1 cellular context compared by ENCODE assay signal in the genomic region with DNA sequence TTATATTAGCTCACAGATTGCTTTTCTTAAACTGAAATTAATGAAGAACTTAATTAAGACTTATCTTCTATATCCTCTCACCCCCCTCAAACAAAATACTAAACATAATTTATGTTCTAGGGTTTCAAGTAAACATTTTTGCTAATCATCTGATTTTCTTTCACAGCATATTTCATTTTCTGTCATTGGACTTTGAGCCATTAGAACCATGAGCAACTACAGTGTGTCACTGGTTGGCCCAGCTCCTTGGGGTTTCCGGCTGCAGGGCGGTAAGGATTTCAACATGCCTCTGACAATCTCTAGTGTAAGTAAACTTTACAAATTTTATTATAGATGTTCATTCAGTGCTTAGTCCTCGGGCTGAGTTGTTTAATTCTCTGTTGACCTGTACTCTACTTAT.
A peak's percentile ranks its signal among the peaks of the same experiment; 100 is the strongest.
TF ChIP-seq lines count a peak whose summit lies in the region.

No MANE protein-coding gene starts in this region.

TF ChIP-seq in HepG2, 621 proteins besides CTCF, POLR2A, EP300 and RAD21 (continues in another document):
- TF ChIP-seq, protein P1, sequence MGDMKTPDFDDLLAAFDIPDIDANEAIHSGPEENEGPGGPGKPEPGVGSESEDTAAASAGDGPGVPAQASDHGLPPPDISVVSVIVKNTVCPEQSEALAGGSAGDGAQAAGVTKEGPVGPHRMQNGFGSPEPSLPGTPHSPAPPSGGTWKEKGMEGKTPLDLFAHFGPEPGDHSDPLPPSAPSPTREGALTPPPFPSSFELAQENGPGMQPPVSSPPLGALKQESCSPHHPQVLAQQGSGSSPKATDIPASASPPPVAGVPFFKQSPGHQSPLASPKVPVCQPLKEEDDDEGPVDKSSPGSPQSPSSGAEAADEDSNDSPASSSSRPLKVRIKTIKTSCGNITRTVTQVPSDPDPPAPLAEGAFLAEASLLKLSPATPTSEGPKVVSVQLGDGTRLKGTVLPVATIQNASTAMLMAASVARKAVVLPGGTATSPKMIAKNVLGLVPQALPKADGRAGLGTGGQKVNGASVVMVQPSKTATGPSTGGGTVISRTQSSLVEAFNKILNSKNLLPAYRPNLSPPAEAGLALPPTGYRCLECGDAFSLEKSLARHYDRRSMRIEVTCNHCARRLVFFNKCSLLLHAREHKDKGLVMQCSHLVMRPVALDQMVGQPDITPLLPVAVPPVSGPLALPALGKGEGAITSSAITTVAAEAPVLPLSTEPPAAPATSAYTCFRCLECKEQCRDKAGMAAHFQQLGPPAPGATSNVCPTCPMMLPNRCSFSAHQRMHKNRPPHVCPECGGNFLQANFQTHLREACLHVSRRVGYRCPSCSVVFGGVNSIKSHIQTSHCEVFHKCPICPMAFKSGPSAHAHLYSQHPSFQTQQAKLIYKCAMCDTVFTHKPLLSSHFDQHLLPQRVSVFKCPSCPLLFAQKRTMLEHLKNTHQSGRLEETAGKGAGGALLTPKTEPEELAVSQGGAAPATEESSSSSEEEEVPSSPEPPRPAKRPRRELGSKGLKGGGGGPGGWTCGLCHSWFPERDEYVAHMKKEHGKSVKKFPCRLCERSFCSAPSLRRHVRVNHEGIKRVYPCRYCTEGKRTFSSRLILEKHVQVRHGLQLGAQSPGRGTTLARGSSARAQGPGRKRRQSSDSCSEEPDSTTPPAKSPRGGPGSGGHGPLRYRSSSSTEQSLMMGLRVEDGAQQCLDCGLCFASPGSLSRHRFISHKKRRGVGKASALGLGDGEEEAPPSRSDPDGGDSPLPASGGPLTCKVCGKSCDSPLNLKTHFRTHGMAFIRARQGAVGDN (CRISPR knock-in tag; IDR thresholded peaks at IDR 0.05): no peak
- TF ChIP-seq FOSL2 (CRISPR knock-in tag; IDR thresholded peaks at IDR 0.05) (peak; percentile 64), AKAP8 (CRISPR knock-in tag; IDR thresholded peaks at IDR 0.05) (no peak), MAF1 (CRISPR knock-in tag; IDR thresholded peaks at IDR 0.05; ENCODE audit: borderline replicate concordance) (no peak), SALL1 (CRISPR knock-in tag; IDR thresholded peaks at IDR 0.05) (peak; percentile 63), BHLHE40 (IDR thresholded peaks at IDR 0.05; ENCODE audit: low read length) (no peak), FOXJ3 (CRISPR knock-in tag; IDR thresholded peaks at IDR 0.05; ENCODE audit: borderline replicate concordance) (0 out of 2 replicates have a peak, but pooled peaks have one; percentile 27), GATAD2A (CRISPR knock-in tag; IDR thresholded peaks at IDR 0.05) (peak; percentile 83), NCOR1 (IDR thresholded peaks at IDR 0.05; ENCODE audit: borderline replicate concordance, low read length) (peak; percentile 75), ZNF317 (CRISPR knock-in tag; IDR thresholded peaks at IDR 0.05) (0 out of 2 replicates have a peak, but pooled peaks have one; percentile 26), HDAC2 (CRISPR knock-in tag; IDR thresholded peaks at IDR 0.05) (peak; percentile 52), CEBPG (CRISPR knock-in tag; IDR thresholded peaks at IDR 0.05) (peak; percentile 53), FOXA1 (IDR thresholded peaks at IDR 0.05) (no peak), FOXA1 (CRISPR knock-in tag; IDR thresholded peaks at IDR 0.05) (no peak), KDM5B (CRISPR knock-in tag; IDR thresholded peaks at IDR 0.05; ENCODE audit: borderline replicate concordance) (no peak), KDM5A (IDR thresholded peaks at IDR 0.05; ENCODE audit: borderline replicate concordance, low read length) (no peak), ZNF205 (CRISPR knock-in tag; IDR thresholded peaks at IDR 0.05) (no peak), ONECUT2 (CRISPR knock-in tag; IDR thresholded peaks at IDR 0.05) (no peak), TCF7L2 (IDR thresholded peaks at IDR 0.05; ENCODE audit: low read depth, low read length) (no peak), MIXL1 (CRISPR knock-in tag; IDR thresholded peaks at IDR 0.05) (0 out of 2 replicates have a peak, but pooled peaks have one; percentile 45), KLF13 (CRISPR knock-in tag; IDR thresholded peaks at IDR 0.05) (no peak), SP2 (CRISPR knock-in tag; IDR thresholded peaks at IDR 0.05) (no peak), ZFP36L1 (CRISPR knock-in tag; IDR thresholded peaks at IDR 0.05) (no peak), ZNF644 (CRISPR knock-in tag; IDR thresholded peaks at IDR 0.05; ENCODE audit: low read depth) (peak; percentile 85; the same call in 1 of the 2 replicates), MAFK (conservative IDR thresholded peaks at IDR 0.05 in 1 of 2, IDR thresholded peaks at IDR 0.05 in 1 of 2; ENCODE audit: low read length in 2 of 2) (no peak), TEAD2 (CRISPR knock-in tag; IDR thresholded peaks at IDR 0.05) (no peak), ZNF788 (CRISPR knock-in tag; IDR thresholded peaks at IDR 0.05; ENCODE audit: borderline replicate concordance) (no peak), ZFX (CRISPR knock-in tag; IDR thresholded peaks at IDR 0.05; ENCODE audit: low read depth) (no peak), KAT8 (CRISPR knock-in tag; IDR thresholded peaks at IDR 0.05) (peak; percentile 40; the same call in 1 of the 2 replicates), ZNF878 (CRISPR knock-in tag; IDR thresholded peaks at IDR 0.05) (no peak), RARA (CRISPR knock-in tag; IDR thresholded peaks at IDR 0.05) (0 out of 2 replicates have a peak, but pooled peaks have one; percentile 12), HOXA3 (CRISPR knock-in tag; IDR thresholded peaks at IDR 0.05) (peak; percentile 31; the same call in 1 of the 2 replicates), SRY (CRISPR knock-in tag; IDR thresholded peaks at IDR 0.05) (no peak), ZKSCAN8 (CRISPR knock-in tag; IDR thresholded peaks at IDR 0.05; ENCODE audit: borderline replicate concordance) (peak; percentile 36; the same call in 1 of the 2 replicates), TGIF2 (CRISPR knock-in tag; IDR thresholded peaks at IDR 0.05) (no peak), NFKBIZ (CRISPR knock-in tag; IDR thresholded peaks at IDR 0.05) (no peak), ZSCAN21 (CRISPR knock-in tag; IDR thresholded peaks at IDR 0.05; ENCODE audit: borderline replicate concordance) (no peak), GZF1 (CRISPR knock-in tag; IDR thresholded peaks at IDR 0.05) (no peak)
- TF ChIP-seq, protein P2, sequence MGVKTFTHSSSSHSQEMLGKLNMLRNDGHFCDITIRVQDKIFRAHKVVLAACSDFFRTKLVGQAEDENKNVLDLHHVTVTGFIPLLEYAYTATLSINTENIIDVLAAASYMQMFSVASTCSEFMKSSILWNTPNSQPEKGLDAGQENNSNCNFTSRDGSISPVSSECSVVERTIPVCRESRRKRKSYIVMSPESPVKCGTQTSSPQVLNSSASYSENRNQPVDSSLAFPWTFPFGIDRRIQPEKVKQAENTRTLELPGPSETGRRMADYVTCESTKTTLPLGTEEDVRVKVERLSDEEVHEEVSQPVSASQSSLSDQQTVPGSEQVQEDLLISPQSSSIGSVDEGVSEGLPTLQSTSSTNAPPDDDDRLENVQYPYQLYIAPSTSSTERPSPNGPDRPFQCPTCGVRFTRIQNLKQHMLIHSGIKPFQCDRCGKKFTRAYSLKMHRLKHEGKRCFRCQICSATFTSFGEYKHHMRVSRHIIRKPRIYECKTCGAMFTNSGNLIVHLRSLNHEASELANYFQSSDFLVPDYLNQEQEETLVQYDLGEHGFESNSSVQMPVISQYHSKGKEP (CRISPR knock-in tag; IDR thresholded peaks at IDR 0.05): no peak
- TF ChIP-seq, protein P3, sequence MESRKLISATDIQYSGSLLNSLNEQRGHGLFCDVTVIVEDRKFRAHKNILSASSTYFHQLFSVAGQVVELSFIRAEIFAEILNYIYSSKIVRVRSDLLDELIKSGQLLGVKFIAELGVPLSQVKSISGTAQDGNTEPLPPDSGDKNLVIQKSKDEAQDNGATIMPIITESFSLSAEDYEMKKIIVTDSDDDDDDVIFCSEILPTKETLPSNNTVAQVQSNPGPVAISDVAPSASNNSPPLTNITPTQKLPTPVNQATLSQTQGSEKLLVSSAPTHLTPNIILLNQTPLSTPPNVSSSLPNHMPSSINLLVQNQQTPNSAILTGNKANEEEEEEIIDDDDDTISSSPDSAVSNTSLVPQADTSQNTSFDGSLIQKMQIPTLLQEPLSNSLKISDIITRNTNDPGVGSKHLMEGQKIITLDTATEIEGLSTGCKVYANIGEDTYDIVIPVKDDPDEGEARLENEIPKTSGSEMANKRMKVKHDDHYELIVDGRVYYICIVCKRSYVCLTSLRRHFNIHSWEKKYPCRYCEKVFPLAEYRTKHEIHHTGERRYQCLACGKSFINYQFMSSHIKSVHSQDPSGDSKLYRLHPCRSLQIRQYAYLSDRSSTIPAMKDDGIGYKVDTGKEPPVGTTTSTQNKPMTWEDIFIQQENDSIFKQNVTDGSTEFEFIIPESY (CRISPR knock-in tag; IDR thresholded peaks at IDR 0.05): peak; percentile 53; the same call in 1 of the 2 replicates
- TF ChIP-seq, protein P4, sequence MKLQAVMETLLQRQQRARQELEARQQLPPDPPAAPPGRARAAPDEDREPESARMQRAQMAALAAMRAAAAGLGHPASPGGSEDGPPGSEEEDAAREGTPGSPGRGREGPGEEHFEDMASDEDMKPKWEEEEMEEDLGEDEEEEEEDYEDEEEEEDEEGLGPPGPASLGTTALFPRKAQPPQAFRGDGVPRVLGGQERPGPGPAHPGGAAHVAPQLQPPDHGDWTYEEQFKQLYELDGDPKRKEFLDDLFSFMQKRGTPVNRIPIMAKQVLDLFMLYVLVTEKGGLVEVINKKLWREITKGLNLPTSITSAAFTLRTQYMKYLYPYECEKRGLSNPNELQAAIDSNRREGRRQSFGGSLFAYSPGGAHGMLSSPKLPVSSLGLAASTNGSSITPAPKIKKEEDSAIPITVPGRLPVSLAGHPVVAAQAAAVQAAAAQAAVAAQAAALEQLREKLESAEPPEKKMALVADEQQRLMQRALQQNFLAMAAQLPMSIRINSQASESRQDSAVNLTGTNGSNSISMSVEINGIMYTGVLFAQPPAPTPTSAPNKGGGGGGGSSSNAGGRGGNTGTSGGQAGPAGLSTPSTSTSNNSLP (IDR thresholded peaks at IDR 0.05; ENCODE audit: low read depth, low read length): peak; percentile 65; the same call in 1 of the 2 replicates
- TF ChIP-seq, protein P5, sequence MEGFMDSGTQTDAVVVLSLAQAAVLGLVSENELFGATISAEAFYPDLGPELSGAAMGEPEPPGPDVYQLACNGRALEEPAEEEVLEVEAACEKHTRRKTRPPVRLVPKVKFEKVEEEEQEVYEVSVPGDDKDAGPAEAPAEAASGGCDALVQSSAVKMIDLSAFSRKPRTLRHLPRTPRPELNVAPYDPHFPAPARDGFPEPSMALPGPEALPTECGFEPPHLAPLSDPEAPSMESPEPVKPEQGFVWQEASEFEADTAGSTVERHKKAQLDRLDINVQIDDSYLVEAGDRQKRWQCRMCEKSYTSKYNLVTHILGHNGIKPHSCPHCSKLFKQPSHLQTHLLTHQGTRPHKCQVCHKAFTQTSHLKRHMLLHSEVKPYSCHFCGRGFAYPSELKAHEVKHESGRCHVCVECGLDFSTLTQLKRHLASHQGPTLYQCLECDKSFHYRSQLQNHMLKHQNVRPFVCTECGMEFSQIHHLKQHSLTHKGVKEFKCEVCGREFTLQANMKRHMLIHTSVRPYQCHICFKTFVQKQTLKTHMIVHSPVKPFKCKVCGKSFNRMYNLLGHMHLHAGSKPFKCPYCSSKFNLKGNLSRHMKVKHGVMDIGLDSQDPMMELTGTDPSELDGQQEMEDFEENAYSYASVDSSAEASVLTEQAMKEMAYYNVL (CRISPR knock-in tag; IDR thresholded peaks at IDR 0.05; ENCODE audit: borderline replicate concordance): no peak
- TF ChIP-seq, protein P6, sequence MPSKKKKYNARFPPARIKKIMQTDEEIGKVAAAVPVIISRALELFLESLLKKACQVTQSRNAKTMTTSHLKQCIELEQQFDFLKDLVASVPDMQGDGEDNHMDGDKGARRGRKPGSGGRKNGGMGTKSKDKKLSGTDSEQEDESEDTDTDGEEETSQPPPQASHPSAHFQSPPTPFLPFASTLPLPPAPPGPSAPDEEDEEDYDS (CRISPR knock-in tag; IDR thresholded peaks at IDR 0.05): no peak
- TF ChIP-seq, protein P7, sequence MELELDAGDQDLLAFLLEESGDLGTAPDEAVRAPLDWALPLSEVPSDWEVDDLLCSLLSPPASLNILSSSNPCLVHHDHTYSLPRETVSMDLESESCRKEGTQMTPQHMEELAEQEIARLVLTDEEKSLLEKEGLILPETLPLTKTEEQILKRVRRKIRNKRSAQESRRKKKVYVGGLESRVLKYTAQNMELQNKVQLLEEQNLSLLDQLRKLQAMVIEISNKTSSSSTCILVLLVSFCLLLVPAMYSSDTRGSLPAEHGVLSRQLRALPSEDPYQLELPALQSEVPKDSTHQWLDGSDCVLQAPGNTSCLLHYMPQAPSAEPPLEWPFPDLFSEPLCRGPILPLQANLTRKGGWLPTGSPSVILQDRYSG (CRISPR knock-in tag; IDR thresholded peaks at IDR 0.05): no peak
- TF ChIP-seq, protein P8, sequence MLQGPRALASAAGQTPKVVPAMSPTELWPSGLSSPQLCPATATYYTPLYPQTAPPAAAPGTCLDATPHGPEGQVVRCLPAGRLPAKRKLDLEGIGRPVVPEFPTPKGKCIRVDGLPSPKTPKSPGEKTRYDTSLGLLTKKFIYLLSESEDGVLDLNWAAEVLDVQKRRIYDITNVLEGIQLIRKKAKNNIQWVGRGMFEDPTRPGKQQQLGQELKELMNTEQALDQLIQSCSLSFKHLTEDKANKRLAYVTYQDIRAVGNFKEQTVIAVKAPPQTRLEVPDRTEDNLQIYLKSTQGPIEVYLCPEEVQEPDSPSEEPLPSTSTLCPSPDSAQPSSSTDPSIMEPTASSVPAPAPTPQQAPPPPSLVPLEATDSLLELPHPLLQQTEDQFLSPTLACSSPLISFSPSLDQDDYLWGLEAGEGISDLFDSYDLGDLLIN (CRISPR knock-in tag; IDR thresholded peaks at IDR 0.05; ENCODE audit: borderline replicate concordance): no peak
- TF ChIP-seq, protein P9, sequence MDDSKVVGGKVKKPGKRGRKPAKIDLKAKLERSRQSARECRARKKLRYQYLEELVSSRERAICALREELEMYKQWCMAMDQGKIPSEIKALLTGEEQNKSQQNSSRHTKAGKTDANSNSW (CRISPR knock-in tag; IDR thresholded peaks at IDR 0.05; ENCODE audit: borderline replicate concordance): no peak
